Comparison of ENCODE assay signal across 1 cellular context in genomic region chr1:94411217-94411616, GRCh38.
TF ChIP-seq lines count a peak whose summit lies in the region.

No MANE protein-coding gene starts in this region.

TF ChIP-seq in HepG2, 621 proteins besides CTCF, POLR2A, EP300 and RAD21 (continued from another document):
- TF ChIP-seq HMGXB3 (CRISPR knock-in tag; IDR thresholded peaks at IDR 0.05; ENCODE audit: borderline replicate concordance) (no peak), SUZ12 (IDR thresholded peaks at IDR 0.05; ENCODE audit: low read depth, low read length) (no peak), ATF6 (CRISPR knock-in tag; conservative IDR thresholded peaks at IDR 0.05) (no peak), HDAC6 (IDR thresholded peaks at IDR 0.05; ENCODE audit: low read depth, low read length) (no peak), ZNF639 (CRISPR knock-in tag; conservative IDR thresholded peaks at IDR 0.05) (no peak), SAFB2 (CRISPR knock-in tag; IDR thresholded peaks at IDR 0.05; ENCODE audit: borderline replicate concordance, low read depth) (no peak), ZSCAN5A (CRISPR knock-in tag; IDR thresholded peaks at IDR 0.05; ENCODE audit: borderline replicate concordance) (no peak), TAF15 (IDR thresholded peaks at IDR 0.05; ENCODE audit: low read depth, low read length, poor library complexity, severe bottlenecking) (no peak), ZBTB14 (CRISPR knock-in tag; IDR thresholded peaks at IDR 0.05) (no peak), ZNF784 (CRISPR knock-in tag; IDR thresholded peaks at IDR 0.05; ENCODE audit: borderline replicate concordance) (no peak), ZNF576 (CRISPR knock-in tag; IDR thresholded peaks at IDR 0.05) (no peak), MNT (IDR thresholded peaks at IDR 0.05) (no peak)
